28 cellular contexts compared by ENCODE assay signal in genomic region chr6:116154887-116155286, GRCh38. TPM values are rescaled to one million over a fixed set of nuclear protein-coding genes. Genes with fewer than 3 reads are reported as not detected.
"Had no signal": no experiment of that assay in that cellular context is flagged by ENCODE, and none has a peak within 500 bp of the region (broad histone marks: within the 10 kb centered on the region; RNA-seq: fewer than 3 reads in every experiment).

No MANE protein-coding gene starts in this region.

- FAIRE-seq: colon, endothelial cell of umbilical vein, frontal cortex, islet of Langerhans, keratinocyte had no signal

- H3K4me1 ChIP-seq: foreskin keratinocyte, left lung, lower lobe of right lung had no signal

- H3K9me3 Mint-ChIP-seq: mesothelial cell of epicardium had no signal

- H3K9me3 ChIP-seq: esophagus muscularis mucosa, gastroesophageal sphincter, left lung, lower lobe of right lung, mucosa of descending colon had no signal

- DNase-seq: dermis blood vessel endothelial cell; dorsolateral prefrontal cortex; effector CD4-positive, alpha-beta T cell; effector memory CD4-positive, alpha-beta T cell; foreskin keratinocyte; glutamatergic neuron; head of caudate nucleus; heart right ventricle; hippocampal formation; left cardiac atrium; left lung; left ventricle myocardium superior; lower lobe of right lung; mesenchymal stem cell; mucosa of descending colon had no signal

- H3K27me3 ChIP-seq: dorsolateral prefrontal cortex, esophagus muscularis mucosa, foreskin keratinocyte, gastroesophageal sphincter, heart right ventricle, left lung had no signal

- H3K36me3 ChIP-seq: esophagus muscularis mucosa, left lung, lower lobe of right lung had no signal

- ATAC-seq: foreskin keratinocyte, gastroesophageal sphincter, heart right ventricle, left cardiac atrium, left lung, left ventricle myocardium superior, lower lobe of right lung, mucosa of descending colon had no signal

- H3K27ac Mint-ChIP-seq: mesothelial cell of epicardium had no signal

- H3K4me3 Mint-ChIP-seq: mesothelial cell of epicardium had no signal

- H3K4me3 ChIP-seq: coronary artery, dorsolateral prefrontal cortex, esophagus muscularis mucosa, gastroesophageal sphincter, heart right ventricle, left lung, lower lobe of right lung, mucosa of descending colon had no signal

- H3K36me3 Mint-ChIP-seq: mesothelial cell of epicardium had no signal

- H3K27ac ChIP-seq: coronary artery, dorsolateral prefrontal cortex, esophagus muscularis mucosa, foreskin keratinocyte, gastroesophageal sphincter, heart right ventricle, left lung, lower lobe of right lung had no signal

RNA-seq across cellular contexts. Expression of gene COL10A1, which starts 29.0 kb away (rescaled TPM):
- total RNA-seq: dermis blood vessel endothelial cell, endothelial cell of umbilical vein, epithelial cell of proximal tubule, esophagus muscularis mucosa, foreskin keratinocyte, frontal cortex, gastroesophageal sphincter, kidney epithelial cell, left cardiac atrium, left ventricle myocardium superior, lung microvascular endothelial cell, mesothelial cell of epicardium, mucosa of descending colon had no signal
- polyA plus RNA-seq: endothelial cell of umbilical vein, esophagus, foreskin keratinocyte, keratinocyte had no signal
